21 cellular contexts compared by ENCODE assay signal in the genomic region with DNA sequence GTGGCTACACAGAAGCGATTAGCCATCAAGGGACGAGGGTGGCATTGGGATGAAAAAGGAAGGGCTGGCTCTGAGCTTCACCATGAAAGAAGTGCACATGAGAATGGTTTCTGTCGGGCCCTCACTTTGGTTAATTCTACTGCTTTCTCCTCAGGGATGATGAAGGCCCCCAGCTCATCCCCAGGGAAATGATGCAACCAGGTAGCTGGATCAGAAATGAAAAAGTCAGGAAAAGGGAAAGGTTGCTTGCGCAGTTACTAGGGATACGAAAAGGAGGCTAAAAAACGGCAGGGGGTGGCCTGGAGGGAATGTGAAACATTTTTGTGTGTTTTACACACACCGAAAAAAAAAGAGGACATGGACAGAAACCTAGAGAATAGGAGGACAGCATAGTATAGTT. TPM values are rescaled to one million over a fixed set of nuclear protein-coding genes. Genes with fewer than 3 reads are reported as not detected.
DNase-seq lines count a peak whose midpoint lies in the region; ATAC-seq and TF ChIP-seq lines count a peak whose summit lies in the region.
"Had no signal": no experiment of that assay in that cellular context is flagged by ENCODE, and none has a peak within 500 bp of the region (broad histone marks: within the 10 kb centered on the region; RNA-seq: fewer than 3 reads in every experiment).

No MANE protein-coding gene starts in this region.

- peaks cover 29% of the 10 kb centered on the region for H3K27me3 Mint-ChIP-seq in activated T-cell treated with anti-CD3 and anti-CD28 coated beads, Interleukin-2, amount 50 U/mL, for 72 hours (ENCODE audit: low read depth)
- no peaks in the 10 kb centered on the region for H3K27me3 Mint-ChIP-seq in CD8-positive, alpha-beta memory T cell
- no peaks in the 10 kb centered on the region for H3K27me3 Mint-ChIP-seq in activated T-helper 1 cell treated with anti-CD3 and anti-CD28 coated beads, Interleukin-12 subunit alpha, Interleukin-12 subunit beta, Interleukin-2, Interleukin-4 antibody, amounts not matched to agents 30 ng/mL and 10 ng/mL and 1 ng/mL, durations not matched to agents 14 hours and 24 hours and 36 hours (ENCODE audit: insufficient read depth)
- peaks cover 80% of the 10 kb centered on the region for H3K27me3 Mint-ChIP-seq in nephron (ENCODE audit: low read depth)

- H3K27ac Mint-ChIP-seq in activated T-cell treated with anti-CD3 and anti-CD28 coated beads, Interleukin-2, amount 50 U/mL, for 72 hours, result peak overlapping the region; percentile 74
- no peak overlapping the region for H3K27ac Mint-ChIP-seq in CD8-positive, alpha-beta memory T cell
- peak overlapping the region; percentile 72 for H3K27ac Mint-ChIP-seq in activated T-helper 1 cell treated with anti-CD3 and anti-CD28 coated beads, Interleukin-12 subunit alpha, Interleukin-12 subunit beta, Interleukin-2, Interleukin-4 antibody, amounts not matched to agents 30 ng/mL and 10 ng/mL and 1 ng/mL, durations not matched to agents 14 hours and 24 hours and 36 hours
- H3K27ac Mint-ChIP-seq in nephron, result no peak overlapping the region

- H3K4me1 ChIP-seq in CD8-positive, alpha-beta memory T cell (ENCODE audit: insufficient read depth, low read length), result peaks cover 12% of the 10 kb centered on the region
- H3K4me1 ChIP-seq: testis had no signal

- peaks cover 0 to 4% of the 10 kb centered on the region in 2 donors for H3K36me3 Mint-ChIP-seq in activated T-cell treated with anti-CD3 and anti-CD28 coated beads, Interleukin-2, amount 50 U/mL, for 72 hours (ENCODE audit: insufficient read depth in 2 of 2)
- H3K36me3 Mint-ChIP-seq in CD8-positive, alpha-beta memory T cell, result peaks cover 0 to 6% (median 0%) of the 10 kb centered on the region in 3 donors
- H3K36me3 Mint-ChIP-seq in activated T-helper 1 cell treated with anti-CD3 and anti-CD28 coated beads, Interleukin-12 subunit alpha, Interleukin-12 subunit beta, Interleukin-2, Interleukin-4 antibody, amounts not matched to agents 30 ng/mL and 10 ng/mL and 1 ng/mL, durations not matched to agents 14 hours and 24 hours and 36 hours (ENCODE audit: low read depth), result peaks cover 7% of the 10 kb centered on the region
- no peaks in the 10 kb centered on the region for H3K36me3 Mint-ChIP-seq in nephron (ENCODE audit: low read depth)

- H3K27ac ChIP-seq in CD8-positive, alpha-beta memory T cell (ENCODE audit: low read depth, low read length), result no peak overlapping the region
- H3K27ac ChIP-seq: BLaER1 treated with 17β-estradiol and CSF1 and Interleukin-3, amounts not matched to agents 10 nM and 100 nM; SJSA1; testis had no signal

- H3K4me3 ChIP-seq in CD8-positive, alpha-beta memory T cell (ENCODE audit: low read length), result no peak overlapping the region
- H3K4me3 ChIP-seq: BLaER1 treated with 17β-estradiol and CSF1 and Interleukin-3, amounts not matched to agents 10 nM and 100 nM; SJSA1; testis had no signal

- no peaks in the 10 kb centered on the region for H3K9me3 ChIP-seq in CD8-positive, alpha-beta memory T cell (ENCODE audit: low read length)
- H3K9me3 ChIP-seq: BLaER1 treated with 17β-estradiol and CSF1 and Interleukin-3, amounts not matched to agents 10 nM and 100 nM; SJSA1; testis had no signal

- H3K4me3 Mint-ChIP-seq in activated T-cell treated with anti-CD3 and anti-CD28 coated beads, Interleukin-2, amount 50 U/mL, for 72 hours, result peak overlapping the region in 1 of 2 donors; percentile 92
- peak overlapping the region in 4 of 7 donors; percentile 4 to 94 (median 78) for H3K4me3 Mint-ChIP-seq in CD8-positive, alpha-beta memory T cell
- peak overlapping the region; percentile 96 for H3K4me3 Mint-ChIP-seq in activated T-helper 1 cell treated with anti-CD3 and anti-CD28 coated beads, Interleukin-12 subunit alpha, Interleukin-12 subunit beta, Interleukin-2, Interleukin-4 antibody, amounts not matched to agents 30 ng/mL and 10 ng/mL and 1 ng/mL, durations not matched to agents 14 hours and 24 hours and 36 hours
- H3K4me3 Mint-ChIP-seq in nephron, result peak overlapping the region; percentile 11 to 52 (median 47)

- CTCF ChIA-PET in CD8-positive, alpha-beta memory T cell (lab: Charles Lee), result interaction anchor here (2.5 kb wide), 1 partner anchor 135 kb away, joined by 15 read pairs; no protein-coding TSS in a partner anchor

- no peak for DNase-seq in activated T-cell treated with anti-CD3 and anti-CD28 coated beads, Interleukin-2, amount 50 U/mL, for 72 hours
- DNase-seq in activated T-cell treated with anti-CD3 and anti-CD28 coated beads, Interleukin-2, amount 50 U/mL, for 1 hour, result no peak
- no peak for DNase-seq in CD8-positive, alpha-beta memory T cell
- DNase-seq in activated T-helper 1 cell treated with anti-CD3 and anti-CD28 coated beads, Interleukin-12 subunit alpha, Interleukin-12 subunit beta, Interleukin-2, Interleukin-4 antibody, amounts not matched to agents 30 ng/mL and 10 ng/mL and 1 ng/mL, durations not matched to agents 14 hours and 24 hours and 36 hours (ENCODE audit: low spot score), result no peak
- no peak for DNase-seq in NK-92 (lab: John Stamatoyannopoulos, UW; ENCODE audit: unreplicated experiment)
- no peak for DNase-seq in HK-2 (ENCODE audit: unreplicated experiment)
- no peak for DNase-seq in SIG-M5 treated with dmso at 0.1 percent for 504 hours (lab: John Stamatoyannopoulos, UW; ENCODE audit: unreplicated experiment)
- DNase-seq: activated CD4-positive, alpha-beta T cell treated with anti-CD3 and anti-CD28 coated beads for 4 hours; mesendoderm; NCI-H1092; NCI-H1694 treated with DMSO at 0.1 percent for 48 hours; NCI-H526; occipital lobe; stimulated activated naive CD8-positive, alpha-beta T cell treated with anti-CD3 and anti-CD28 coated beads, Interleukin-15, Interleukin-2, amounts not matched to agents 100 U/mL and 50 U/mL, for 24 hours; testis had no signal

- no peaks in the 10 kb centered on the region for H3K27me3 ChIP-seq in CD8-positive, alpha-beta memory T cell (ENCODE audit: insufficient read depth, low read length, poor library complexity, severe bottlenecking)
- H3K27me3 ChIP-seq: testis had no signal

- H3K36me3 ChIP-seq in CD8-positive, alpha-beta memory T cell (ENCODE audit: insufficient read depth, low read length), result no peaks in the 10 kb centered on the region
- H3K36me3 ChIP-seq: BLaER1 treated with 17β-estradiol and CSF1 and Interleukin-3, amounts not matched to agents 10 nM and 100 nM; SJSA1 had no signal

- H3K4me1 Mint-ChIP-seq in activated T-cell treated with anti-CD3 and anti-CD28 coated beads, Interleukin-2, amount 50 U/mL, for 72 hours (ENCODE audit: low read depth), result peaks cover 49% of the 10 kb centered on the region
- peaks cover 15 to 27% (median 22%) of the 10 kb centered on the region in 3 donors for H3K4me1 Mint-ChIP-seq in CD8-positive, alpha-beta memory T cell
- H3K4me1 Mint-ChIP-seq in activated T-helper 1 cell treated with anti-CD3 and anti-CD28 coated beads, Interleukin-12 subunit alpha, Interleukin-12 subunit beta, Interleukin-2, Interleukin-4 antibody, amounts not matched to agents 30 ng/mL and 10 ng/mL and 1 ng/mL, durations not matched to agents 14 hours and 24 hours and 36 hours (ENCODE audit: low read depth), result peaks cover 58% of the 10 kb centered on the region
- peaks cover 6% of the 10 kb centered on the region for H3K4me1 Mint-ChIP-seq in nephron

- no peak for ATAC-seq in activated T-cell treated with anti-CD3 and anti-CD28 coated beads, Interleukin-2, amount 50 U/mL, for 72 hours (replicated peaks in 1 of 2)
- ATAC-seq: HepG2; left lobe of liver; stimulated activated naive CD8-positive, alpha-beta T cell treated with anti-CD3 and anti-CD28 coated beads, Interleukin-15, Interleukin-2, amounts not matched to agents 100 U/mL and 50 U/mL, for 24 hours had no signal

- peaks cover 0 to 2% of the 10 kb centered on the region in 2 donors for H3K9me3 Mint-ChIP-seq in activated T-cell treated with anti-CD3 and anti-CD28 coated beads, Interleukin-2, amount 50 U/mL, for 72 hours
- H3K9me3 Mint-ChIP-seq in CD8-positive, alpha-beta memory T cell, result no peaks in the 10 kb centered on the region
- H3K9me3 Mint-ChIP-seq in activated T-helper 1 cell treated with anti-CD3 and anti-CD28 coated beads, Interleukin-12 subunit alpha, Interleukin-12 subunit beta, Interleukin-2, Interleukin-4 antibody, amounts not matched to agents 30 ng/mL and 10 ng/mL and 1 ng/mL, durations not matched to agents 14 hours and 24 hours and 36 hours, result peaks cover 6% of the 10 kb centered on the region
- no peaks in the 10 kb centered on the region for H3K9me3 Mint-ChIP-seq in nephron

- no peak for TF ChIP-seq CTCF in nephron (IDR thresholded peaks at IDR 0.05; ENCODE audit: unreplicated experiment in 3 of 3)

- intact Hi-C loops in activated T-helper 1 cell treated with anti-CD3 and anti-CD28 coated beads, Interleukin-12 subunit alpha, Interleukin-12 subunit beta, Interleukin-2, Interleukin-4 antibody, amounts not matched to agents 30 ng/mL and 10 ng/mL and 1 ng/mL, durations not matched to agents 14 hours and 24 hours and 36 hours (cut with micrococcal nuclease), result loop anchor here (5.0 to 10.0 kb wide), 2 partner anchors 556 to 727 kb away; a partner anchor contains a TSS

- POLR2A ChIA-PET in CD8-positive, alpha-beta memory T cell (lab: Charles Lee), result no interaction called here

RNA-seq across cellular contexts. Expression of a gene that starts 1.4 kb away (rescaled TPM):
- total RNA-seq in activated T-cell treated with anti-CD3 and anti-CD28 coated beads, Interleukin-2, amount 50 U/mL, for 72 hours, result 10 to 100 TPM; 27.6 to 33.5 TPM
- total RNA-seq in CD8-positive, alpha-beta memory T cell, result 10 to 100 TPM; 16.6 to 18.6 TPM
- 3.0 TPM for polyA plus RNA-seq in CD8-positive, alpha-beta memory T cell
- total RNA-seq in activated T-helper 1 cell treated with anti-CD3 and anti-CD28 coated beads, Interleukin-12 subunit alpha, Interleukin-12 subunit beta, Interleukin-2, Interleukin-4 antibody, amounts not matched to agents 30 ng/mL and 10 ng/mL and 1 ng/mL, durations not matched to agents 14 hours and 24 hours and 36 hours, result 78.0 and 78.7 TPM in 2 replicates
- total RNA-seq: LHCN-M2 had no signal

Comparison
In these comparisons a context has a peak if more than half of its experiments do, and no peak if none do; other contexts are left out.
1. H3K27ac Mint-ChIP-seq: peak in activated T-cell treated with anti-CD3 and anti-CD28 coated beads, Interleukin-2, amount 50 U/mL, for 72 hours (single experiment) and activated T-helper 1 cell treated with anti-CD3 and anti-CD28 coated beads, Interleukin-12 subunit alpha, Interleukin-12 subunit beta, Interleukin-2, Interleukin-4 antibody, amounts not matched to agents 30 ng/mL and 10 ng/mL and 1 ng/mL, durations not matched to agents 14 hours and 24 hours and 36 hours (single experiment); none in CD8-positive, alpha-beta memory T cell (0 of 8) and nephron (0 of 3).